8 cellular contexts compared by ENCODE assay signal in the genomic region with DNA sequence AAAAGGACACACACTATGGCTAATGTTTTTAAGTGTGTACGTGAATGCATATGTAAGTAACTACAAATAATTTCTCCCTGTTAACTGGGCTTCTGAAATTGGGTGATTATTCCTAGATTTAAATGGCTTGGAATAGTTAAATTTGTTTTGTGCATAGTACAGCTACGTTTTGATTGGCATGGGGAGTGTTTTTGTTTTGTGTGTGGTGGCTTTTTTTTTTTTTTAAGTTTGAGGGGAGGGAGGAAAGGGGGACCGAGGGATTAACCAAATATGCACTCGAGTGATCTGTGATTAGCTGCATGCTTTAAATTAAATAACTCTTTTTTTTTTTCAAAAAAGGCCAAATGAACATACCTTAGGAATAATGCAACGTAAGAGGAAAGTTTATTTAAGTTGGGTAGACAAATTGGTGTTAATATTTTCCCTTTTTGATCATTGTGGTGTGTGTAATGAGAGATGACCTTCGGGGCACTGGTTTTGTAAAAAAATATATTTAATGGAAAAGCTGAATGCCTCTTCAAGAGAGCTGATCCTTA. TPM values are rescaled to one million over a fixed set of nuclear protein-coding genes. Genes with fewer than 3 reads are reported as not detected.
A peak's percentile ranks its signal among the peaks of the same experiment; 100 is the strongest.
DNase-seq lines count a peak whose midpoint lies in the region; ATAC-seq, FAIRE-seq and TF ChIP-seq lines count a peak whose summit lies in the region.

No MANE protein-coding gene starts in this region.

- H3K27ac ChIP-seq in SJSA1 (peak overlapping the region; percentile 43; the same call in 1 of the 2 replicates), sigmoid colon (peak overlapping the region; percentile 89 to 98 (median 96))

- POLR2A ChIA-PET in GM10248 (lab: Yijun Ruan, JAX), result interaction anchor here (0.7 kb wide), 1 partner anchor 18 kb away, joined by 3 read pairs; no protein-coding TSS in a partner anchor

- no peak for FAIRE-seq in urothelium cell line (lab: Jason Lieb, UNC)

- no peaks in the 10 kb centered on the region for H3K27me3 ChIP-seq in SJSA1 (replicated peaks)
- H3K27me3 ChIP-seq in sigmoid colon, result no peaks in the 10 kb centered on the region

- DNase-seq in GM12865 (ENCODE audit: low read depth) (no peak), SJSA1 (ENCODE audit: low read depth in 1 of 2, low spot score in 2 of 2) (peak in 1 of 2 experiments; percentile 53), fibroblast of mammary gland (ENCODE audit: low read depth) (no peak), sigmoid colon (no peak), urothelium cell line (ENCODE audit: low spot score) (no peak), GM10248 (ENCODE audit: extremely low spot score) (no peak)

- H3K4me1 ChIP-seq in SJSA1 (replicated peaks) (peaks cover 24% of the 10 kb centered on the region), sigmoid colon (peaks cover 0 to 35% (median 18%) of the 10 kb centered on the region in 4 donors)

- no peak for TF ChIP-seq EP300 in sigmoid colon (IDR thresholded peaks at IDR 0.05)

- H3K9me3 ChIP-seq in SJSA1 (replicated peaks), result 0 out of 2 replicates have a peak, but pooled peaks cover 3% of the 10 kb centered on the region
- H3K9me3 ChIP-seq in sigmoid colon, result no peaks in the 10 kb centered on the region

- ATAC-seq in HG03097 (IDR thresholded peaks at IDR 0.05; ENCODE audit: low FRiP score, unreplicated experiment) (no peak), HG03354 (IDR thresholded peaks at IDR 0.05; ENCODE audit: poor library complexity, severe bottlenecking, unreplicated experiment) (no peak)

- H3K36me3 ChIP-seq in SJSA1, result peaks cover 3% of the 10 kb centered on the region; the same call in 1 of the 2 replicates
- no peaks in the 10 kb centered on the region for H3K36me3 ChIP-seq in sigmoid colon

- no peak for TF ChIP-seq POLR2A in sigmoid colon (IDR thresholded peaks at IDR 0.05)

- CTCF ChIA-PET in GM10248 (lab: Yijun Ruan, JAX), result interaction anchor here (0.9 to 1.1 kb wide), 2 partner anchors 41 to 141 kb away, joined by 3 to 4 read pairs; no protein-coding TSS in a partner anchor

- intact Hi-C loops in sigmoid colon (cut with DNase I), result loop anchor here (5.0 kb wide), 3 partner anchors 155 to 805 kb away; no protein-coding TSS in a partner anchor

- H3K4me3 ChIP-seq in GM12865 (ENCODE audit: low read depth, low read length), result peak overlapping the region; percentile 72
- peak overlapping the region; percentile 81 for H3K4me3 ChIP-seq in SJSA1
- peak overlapping the region; percentile 76 for H3K4me3 ChIP-seq in fibroblast of mammary gland (ENCODE audit: control insufficient read depth, low read depth, low read length)
- peak overlapping the region; percentile 74 to 88 (median 83) for H3K4me3 ChIP-seq in sigmoid colon

- TF ChIP-seq CTCF in GM12865 (IDR thresholded peaks at IDR 0.05; ENCODE audit: insufficient read depth, low read depth, low read length, missing control alignments) (no peak), fibroblast of mammary gland (conservative IDR thresholded peaks at IDR 0.05; ENCODE audit: control insufficient read depth, insufficient read depth, low read depth, low read length) (no peak), sigmoid colon (IDR thresholded peaks at IDR 0.05) (no peak), GM10248 (IDR thresholded peaks at IDR 0.05; ENCODE audit: control extremely low read depth, extremely low read depth, low read depth, missing control alignments) (no peak)

- 0 to 1% methylated on average over 6 of the region's 6 CpGs for WGBS in sigmoid colon, 2 donors

RNA-seq across cellular contexts. Expression of a gene that starts 1.4 kb away (rescaled TPM):
- total RNA-seq in SJSA1 (2014; rRNA removed; shearing (Covaris generic)), result 5.1 and 7.0 TPM in 2 replicates
- total RNA-seq in sigmoid colon, result 1 to 10 TPM; 6.1 to 7.8 (median 6.8) TPM
- 1 to 10 TPM; 1.8 to 7.3 (median 2.1) TPM for polyA plus RNA-seq in sigmoid colon
